In genomic region chr7:75737856-75738603, GRCh38 we compare ENCODE assay signal across 8 cellular contexts. TPM values are rescaled to one million over a fixed set of nuclear protein-coding genes. Genes with fewer than 3 reads are reported as not detected.
DNase-seq lines count a peak whose midpoint lies in the region; ATAC-seq, FAIRE-seq and TF ChIP-seq lines count a peak whose summit lies in the region.

No MANE protein-coding gene starts in this region.

- DNase-seq in CD4-positive, CD25-positive, alpha-beta regulatory T cell = peak in 1 of 3 donors; percentile 11
- DNase-seq in K562 (ENCODE audit: extremely low read depth in 1 of 4, low spot score in 3 of 4) (peak in 2 of 4 experiments; percentile 14 to 22), lower lobe of right lung (no peak), type B pancreatic cell (ENCODE audit: extremely low spot score, unreplicated experiment) (no peak), RCC 7860 (ENCODE audit: low spot score) (no peak), NCI-H345 treated with DMSO at 0.1 percent for 48 hours (lab: John Stamatoyannopoulos, UW; ENCODE audit: unreplicated experiment) (no peak), SW480 (ENCODE audit: low spot score) (no peak)

- peaks cover 7% of the 10 kb centered on the region for H3K27me3 Mint-ChIP-seq in CD4-positive, CD25-positive, alpha-beta regulatory T cell
- H3K27me3 Mint-ChIP-seq in type B pancreatic cell = peaks cover 27% of the 10 kb centered on the region

- FAIRE-seq in K562 (lab: Jason Lieb, UNC) = no peak
- no peak for FAIRE-seq in RCC 7860 (lab: Jason Lieb, UNC)

- CTCF ChIA-PET in K562 (lab: Yijun Ruan, JAX; ENCODE audit: low intra/inter-chr PET ratio) = interaction anchor here (0.6 kb wide), 1 partner anchor 198 kb away, joined by 3 read pairs; no protein-coding TSS in a partner anchor

- peak overlapping the region; percentile 85 to 94 (median 92) for H3K4me3 Mint-ChIP-seq in CD4-positive, CD25-positive, alpha-beta regulatory T cell
- H3K4me3 Mint-ChIP-seq in type B pancreatic cell = peak overlapping the region; percentile 95

- BruUV-seq in K562 (replicated peaks; lab: Mats Ljungman, UMichigan) = TSS peak; percentile 38

- intact Hi-C loops in K562 (cut with micrococcal nuclease) = loop anchor here (5.0 kb wide), 1 partner anchor 66 kb away; no protein-coding TSS in a partner anchor
- intact Hi-C loops in lower lobe of right lung (cut with DNase I) = no loop called here

- H3K9ac ChIP-seq in HUES64 (ENCODE audit: low read depth, low read length) (peak overlapping the region; percentile 61), K562 (ENCODE audit: insufficient read depth in 1 of 2, low read depth in 2 of 2, low read length in 2 of 2) (peak overlapping the region; percentile 78 to 98)

- H4K20me1 ChIP-seq in K562 (replicated peaks; ENCODE audit: control insufficient read depth, insufficient read depth, low read length) = no peaks in the 10 kb centered on the region

- H3K36me3 Mint-ChIP-seq in CD4-positive, CD25-positive, alpha-beta regulatory T cell = no peaks in the 10 kb centered on the region
- H3K36me3 Mint-ChIP-seq in type B pancreatic cell = peaks cover 4% of the 10 kb centered on the region

- H2AFZ ChIP-seq in K562 (ENCODE audit: low read depth, low read length) = peak overlapping the region; percentile 90

- TF ChIP-seq POLR2A in K562 (conservative IDR thresholded peaks at IDR 0.05) = no peak

- peaks cover 19% of the 10 kb centered on the region for H3K4me1 ChIP-seq in CD4-positive, CD25-positive, alpha-beta regulatory T cell (ENCODE audit: control insufficient read depth, insufficient read depth, low read length, poor library complexity, severe bottlenecking)
- H3K4me1 ChIP-seq in HUES64 (ENCODE audit: insufficient read depth, low read length) (peaks cover 5% of the 10 kb centered on the region; the same call in 1 of the 2 replicates), K562 (replicated peaks in 1 of 2; ENCODE audit: control insufficient read depth in 2 of 2, insufficient read depth in 2 of 2, low read length in 2 of 2) (peaks cover 53 to 58% of the 10 kb centered on the region in 2 experiments), lower lobe of right lung (peaks cover 43% of the 10 kb centered on the region)

- peaks cover 37% of the 10 kb centered on the region for H3K79me2 ChIP-seq in K562 (ENCODE audit: control insufficient read depth, insufficient read depth, low read length)

- H3K4me1 Mint-ChIP-seq in CD4-positive, CD25-positive, alpha-beta regulatory T cell = peaks cover 0 to 21% (median 11%) of the 10 kb centered on the region in 4 donors
- H3K4me1 Mint-ChIP-seq in type B pancreatic cell (ENCODE audit: unreplicated experiment) = peaks cover 28% of the 10 kb centered on the region

- no peaks in the 10 kb centered on the region for H3K9me3 Mint-ChIP-seq in CD4-positive, CD25-positive, alpha-beta regulatory T cell
- H3K9me3 Mint-ChIP-seq in type B pancreatic cell = no peaks in the 10 kb centered on the region

- POLR2A ChIA-PET in K562 (lab: Yijun Ruan, JAX) = interaction anchor here (0.6 to 1.5 kb wide), 4 partner anchors 10 to 207 kb away, joined by 3 to 7 read pairs (median 3); no protein-coding TSS in a partner anchor

- no peak for ATAC-seq in CD4-positive, CD25-positive, alpha-beta regulatory T cell (ENCODE audit: low read depth in 2 of 2)
- no peak for ATAC-seq in K562
- peak in 1 of 2 donors; percentile 0 for ATAC-seq in lower lobe of right lung

- no peaks in the 10 kb centered on the region for H3K27me3 ChIP-seq in CD4-positive, CD25-positive, alpha-beta regulatory T cell (ENCODE audit: control insufficient read depth, insufficient read depth, low read length)
- H3K27me3 ChIP-seq in HUES64 (ENCODE audit: insufficient read depth, low read length) (peaks cover 13% of the 10 kb centered on the region), K562 (ENCODE audit: control insufficient read depth in 2 of 2, insufficient read depth in 2 of 2, low read length in 2 of 2) (no peaks in the 10 kb centered on the region), lower lobe of right lung (ENCODE audit: low read depth) (no peaks in the 10 kb centered on the region)

- H3K9me3 ChIP-seq in CD4-positive, CD25-positive, alpha-beta regulatory T cell (ENCODE audit: control insufficient read depth in 2 of 2, low read length in 2 of 2) = no peaks in the 10 kb centered on the region
- H3K9me3 ChIP-seq in HUES64 (ENCODE audit: insufficient read depth, low read depth, low read length) (no peaks in the 10 kb centered on the region), K562 (replicated peaks; ENCODE audit: control insufficient read depth, insufficient read depth, low read depth, low read length) (no peaks in the 10 kb centered on the region), lower lobe of right lung (no peaks in the 10 kb centered on the region)

- no peak for TF ChIP-seq RAD21 in K562 (CRISPR knock-in tag; conservative IDR thresholded peaks at IDR 0.05 in 1 of 2, IDR thresholded peaks at IDR 0.05 in 1 of 2)

- peak overlapping the region; percentile 93 for H3K4me2 ChIP-seq in K562 (ENCODE audit: insufficient read depth, low read length)

- 7% methylated on average over 16 of the region's 18 CpGs for WGBS in HUES64
- 19% methylated on average over 12 of the region's 18 CpGs for whole genome bisulfite sequencing in K562 (ENCODE audit: insufficient coverage, low coverage, missing lambda C conversion rate)

- peak overlapping the region; percentile 70 for H3K27ac ChIP-seq in CD4-positive, CD25-positive, alpha-beta regulatory T cell (ENCODE audit: insufficient read depth, low read length, poor library complexity, severe bottlenecking)
- no peak overlapping the region for H3K27ac ChIP-seq in HUES64 (ENCODE audit: low read depth, low read length)
- peak overlapping the region; percentile 72 for H3K27ac ChIP-seq in K562 (ENCODE audit: extremely low read depth, low read depth, low read length)
- peak overlapping the region; percentile 83 for H3K27ac ChIP-seq in lower lobe of right lung

- peak overlapping the region; percentile 69 to 88 (median 87) for H3K27ac Mint-ChIP-seq in CD4-positive, CD25-positive, alpha-beta regulatory T cell
- peak overlapping the region; percentile 80 for H3K27ac Mint-ChIP-seq in type B pancreatic cell

- H3K36me3 ChIP-seq in CD4-positive, CD25-positive, alpha-beta regulatory T cell (ENCODE audit: control insufficient read depth, insufficient read depth, low read length) = no peaks in the 10 kb centered on the region
- H3K36me3 ChIP-seq in HUES64 (ENCODE audit: insufficient read depth, low read length) (no peaks in the 10 kb centered on the region), K562 (ENCODE audit: control insufficient read depth, insufficient read depth, low read length) (peaks cover 5% of the 10 kb centered on the region; the same call in 2 of the 3 replicates), lower lobe of right lung (peaks cover 6% of the 10 kb centered on the region)

- no peaks in the 10 kb centered on the region for H3K9me1 ChIP-seq in K562 (ENCODE audit: control insufficient read depth, insufficient read depth, low read length)

- TF ChIP-seq EP300 in K562 (IDR thresholded peaks at IDR 0.05; ENCODE audit: low read length) = no peak

- 0 out of 6 replicates have a peak, but pooled peaks of 1 of the 3 experiments have one; percentile 1 for TF ChIP-seq CTCF in K562 (IDR thresholded peaks at IDR 0.05 in 2 of 3, conservative IDR thresholded peaks at IDR 0.05 in 1 of 3; ENCODE audit: insufficient read depth in 2 of 3, low read depth in 1 of 3, low read length in 3 of 3)
- TF ChIP-seq CTCF in lower lobe of right lung (IDR thresholded peaks at IDR 0.05) = no peak
- TF ChIP-seq CTCF in type B pancreatic cell (conservative IDR thresholded peaks at IDR 0.05) = no peak

- in situ Hi-C loops in K562 (cut with MboI) = no loop called here

- peak overlapping the region; percentile 55 for H3K4me3 ChIP-seq in CD4-positive, CD25-positive, alpha-beta regulatory T cell (ENCODE audit: low read depth, low read length)
- H3K4me3 ChIP-seq in HUES64 (ENCODE audit: low read length) (peak overlapping the region; percentile 99), K562 (peak overlapping the region; percentile 84), lower lobe of right lung (peak overlapping the region; percentile 95)

RNA-seq across cellular contexts. Expression of gene HIP1, which starts 0.7 kb away (rescaled TPM):
- total RNA-seq in CD4-positive, CD25-positive, alpha-beta regulatory T cell = 10.7 TPM
- 1 to 10 TPM in 1 of 4 donors, under 1 TPM in 3; 0.29 to 1.5 (median 0.70) TPM for polyA plus RNA-seq in CD4-positive, CD25-positive, alpha-beta regulatory T cell
- 47.4 TPM for polyA plus RNA-seq in HUES64 (2013, experiment 1 of 2)
- 48.6 TPM for polyA plus RNA-seq in HUES64 (2013, experiment 2 of 2)
- total RNA-seq in K562 (2011; cell fraction: chromatin; rRNA removed; ENCODE audit: low replicate concordance) = 47.3 and 47.4 TPM in 2 replicates
- total RNA-seq in K562 (2011; cell fraction: nucleolus; rRNA removed) = 26.8 and 28.3 TPM in 2 replicates
- total RNA-seq in K562 (2011; cell fraction: nucleoplasm; rRNA removed) = 37.8 and 39.5 TPM in 2 replicates
- total RNA-seq in K562 (2014; rRNA removed) = 5.8 and 9.1 TPM in 2 replicates
- total RNA-seq in K562 (2014; rRNA removed; fragmentation: Illumina TruSeq; extraction: Trizol) = 7.7 and 8.3 TPM in 2 replicates
- 9.5 and 10.4 TPM in 2 replicates for total RNA-seq in K562 (2015; rRNA removed; fragmentation: Illumina TruSeq; extraction: Trizol)
- 13.7 and 14.3 TPM in 2 replicates for total RNA-seq in K562 (2021)
- 8.5 and 12.3 TPM in 2 replicates for polyA plus RNA-seq in K562 (2011; rRNA removed)
- polyA plus RNA-seq in K562 (2011; cell fraction: cytosol; rRNA removed) = 10.5 and 17.5 TPM in 2 replicates
- polyA plus RNA-seq in K562 (2011; cell fraction: nucleus; rRNA removed) = 5.7 and 6.4 TPM in 2 replicates
- polyA plus RNA-seq in K562 (2012) = 9.7 and 26.7 TPM in 2 replicates
- 11.8 and 12.1 TPM in 2 replicates for polyA plus RNA-seq in K562 (2014; fragmentation: Illumina TruSeq; extraction: Trizol)
- polyA plus RNA-seq in K562 (2014; fragmentation: Nextera tagmentation; extraction: Ambion mirVana) = 1 to 10 TPM; 2.4 to 2.6 TPM
- 8.4 and 9.5 TPM in 2 replicates for polyA plus RNA-seq in K562 (2014; rRNA removed)
- 15.6 and 28.2 TPM in 2 replicates for polyA minus RNA-seq in K562 (2011; rRNA and poly(A)+ RNA removed)
- 11.2 and 13.2 TPM in 2 replicates for polyA minus RNA-seq in K562 (2011; cell fraction: cytosol; rRNA and poly(A)+ RNA removed)
- polyA minus RNA-seq in K562 (2011; cell fraction: nucleus; rRNA and poly(A)+ RNA removed) = 3.8 and 5.5 TPM in 2 replicates
- 51.5 TPM for total RNA-seq in lower lobe of right lung
- 11.1 and 33.8 TPM in 2 replicates for total RNA-seq in type B pancreatic cell (ENCODE audit: low replicate concordance)

RNA-seq across cellular contexts. Expression of gene CCL26, which starts 34.0 kb away (rescaled TPM):
- total RNA-seq in CD4-positive, CD25-positive, alpha-beta regulatory T cell = not detected
- polyA plus RNA-seq in CD4-positive, CD25-positive, alpha-beta regulatory T cell = not detected
- 5.3 TPM for polyA plus RNA-seq in HUES64 (2013, experiment 1 of 2)
- 5.3 TPM for polyA plus RNA-seq in HUES64 (2013, experiment 2 of 2)
- 1.6 TPM in 1 of 2 replicates, not detected in the other for total RNA-seq in K562 (2011; cell fraction: chromatin; rRNA removed; ENCODE audit: low replicate concordance)
- 1.3 and 3.2 TPM in 2 replicates for total RNA-seq in K562 (2011; cell fraction: nucleolus; rRNA removed)
- total RNA-seq in K562 (2011; cell fraction: nucleoplasm; rRNA removed) = 3.0 TPM in 1 of 2 replicates, not detected in the other
- total RNA-seq in K562 (2014; rRNA removed) (3.0 and 9.1 TPM in 2 replicates), K562 (2014; rRNA removed; fragmentation: Illumina TruSeq; extraction: Trizol) (5.9 and 8.9 TPM in 2 replicates), K562 (2015; rRNA removed; fragmentation: Illumina TruSeq; extraction: Trizol) (8.2 and 9.1 TPM in 2 replicates), K562 (2021) (8.1 and 8.4 TPM in 2 replicates), lower lobe of right lung (not detected), type B pancreatic cell (ENCODE audit: low replicate concordance) (1.00 and 2.6 TPM in 2 replicates)
- polyA plus RNA-seq in K562 (2011; rRNA removed) (1.3 and 2.3 TPM in 2 replicates), K562 (2014; fragmentation: Illumina TruSeq; extraction: Trizol) (5.5 and 7.2 TPM in 2 replicates), K562 (2014; fragmentation: Nextera tagmentation; extraction: Ambion mirVana) (10 to 100 TPM; 21.8 to 26.8 TPM), K562 (2014; rRNA removed) (4.9 and 7.1 TPM in 2 replicates)
- 0.91 and 3.8 TPM in 2 replicates for polyA plus RNA-seq in K562 (2011; cell fraction: cytosol; rRNA removed)
- polyA plus RNA-seq in K562 (2011; cell fraction: nucleus; rRNA removed) = 1.4 TPM in 1 of 2 replicates, not detected in the other
- 1.5 and 7.1 TPM in 2 replicates for polyA plus RNA-seq in K562 (2012)
- 1.8 TPM in 1 of 2 replicates, not detected in the other for polyA minus RNA-seq in K562 (2011; rRNA and poly(A)+ RNA removed)
- not detected in 2 replicates for polyA minus RNA-seq in K562 (2011; cell fraction: cytosol; rRNA and poly(A)+ RNA removed)
- polyA minus RNA-seq in K562 (2011; cell fraction: nucleus; rRNA and poly(A)+ RNA removed) = not detected in 2 replicates
